26 cellular contexts compared by ENCODE assay signal in genomic region chr3:78879516-78879860, GRCh38.
DNase-seq lines count a peak whose midpoint lies in the region; ATAC-seq and TF ChIP-seq lines count a peak whose summit lies in the region.
"Had no signal": no experiment of that assay in that cellular context is flagged by ENCODE, and none has a peak within 500 bp of the region (broad histone marks: within the 10 kb centered on the region; RNA-seq: fewer than 3 reads in every experiment).

No MANE protein-coding gene starts in this region.

- H3K9me3 ChIP-seq in A673 (ENCODE audit: low read depth, low read length, poor library complexity, severe bottlenecking) = no peaks in the 10 kb centered on the region
- H3K9me3 ChIP-seq in tibial nerve = no peaks in the 10 kb centered on the region
- H3K9me3 ChIP-seq: A549, BLaER1, psoas muscle had no signal

- TF ChIP-seq CTCF in A673 (conservative IDR thresholded peaks at IDR 0.05; ENCODE audit: low read depth, low read length) (no peak), nephron (IDR thresholded peaks at IDR 0.05; ENCODE audit: unreplicated experiment in 3 of 3) (no peak), tibial nerve (IDR thresholded peaks at IDR 0.05) (no peak)

- no TSS peak for BruUV-seq in A673 (replicated peaks; lab: Mats Ljungman, UMichigan)

- intact Hi-C loops in A673 (cut with micrococcal nuclease; ENCODE audit: unreplicated experiment) = no loop called here

- CTCF ChIA-PET in A673 (lab: Charles Lee) = no interaction called here
- CTCF ChIA-PET in HEK293T (lab: Yijun Ruan, JAX) = no interaction called here
- CTCF ChIA-PET in activated CD8-positive, alpha-beta T cell treated with anti-CD3 and anti-CD28 coated beads, Interleukin-2, amount 10 ng/mL, durations not matched to agents 7 days and 5 days (lab: Charles Lee) = no interaction called here

- no peaks in the 10 kb centered on the region for H3K9me3 Mint-ChIP-seq in nephron
- no peaks in the 10 kb centered on the region for H3K9me3 Mint-ChIP-seq in activated CD8-positive, alpha-beta T cell treated with anti-CD3 and anti-CD28 coated beads, Interleukin-2, amount 10 ng/mL, durations not matched to agents 7 days and 5 days (ENCODE audit: insufficient read depth)
- H3K9me3 Mint-ChIP-seq: activated CD4-positive, alpha-beta T cell treated with anti-CD3 and anti-CD28 coated beads, Interleukin-2, amount 10 ng/mL, durations not matched to agents 24 days and 14 days had no signal

- TF ChIP-seq EP300 in tibial nerve (IDR thresholded peaks at IDR 0.05) = no peak

- H3K27me3 Mint-ChIP-seq in nephron (ENCODE audit: low read depth) = no peaks in the 10 kb centered on the region
- no peaks in the 10 kb centered on the region for H3K27me3 Mint-ChIP-seq in activated CD8-positive, alpha-beta T cell treated with anti-CD3 and anti-CD28 coated beads, Interleukin-2, amount 10 ng/mL, durations not matched to agents 7 days and 5 days (ENCODE audit: low read depth)
- H3K27me3 Mint-ChIP-seq: activated CD4-positive, alpha-beta T cell treated with anti-CD3 and anti-CD28 coated beads, Interleukin-2, amount 10 ng/mL, durations not matched to agents 24 days and 14 days; activated naive CD8-positive, alpha-beta T cell; IgD-negative memory B cell; T-helper 17 cell had no signal

- H3K4me3 Mint-ChIP-seq in nephron = no peak overlapping the region
- no peak overlapping the region for H3K4me3 Mint-ChIP-seq in activated CD8-positive, alpha-beta T cell treated with anti-CD3 and anti-CD28 coated beads, Interleukin-2, amount 10 ng/mL, durations not matched to agents 7 days and 5 days
- H3K4me3 Mint-ChIP-seq: activated CD4-positive, alpha-beta T cell treated with anti-CD3 and anti-CD28 coated beads, Interleukin-2, amount 10 ng/mL, durations not matched to agents 24 days and 14 days; activated naive CD8-positive, alpha-beta T cell; activated T-helper 1 cell treated with anti-CD3 and anti-CD28 coated beads, Interleukin-12 subunit alpha, Interleukin-12 subunit beta, Interleukin-2, Interleukin-4 antibody, amounts not matched to agents 30 ng/mL and 10 ng/mL and 1 ng/mL, durations not matched to agents 14 hours and 24 hours and 36 hours; IgD-negative memory B cell; T-helper 17 cell had no signal

- H3K36me3 ChIP-seq in A673 (ENCODE audit: insufficient read depth, low read length, poor library complexity, severe bottlenecking) (no peaks in the 10 kb centered on the region), tibial nerve (no peaks in the 10 kb centered on the region)
- H3K36me3 ChIP-seq: spleen had no signal

- peaks cover 9% of the 10 kb centered on the region for H3K36me3 Mint-ChIP-seq in nephron (ENCODE audit: low read depth)
- no peaks in the 10 kb centered on the region for H3K36me3 Mint-ChIP-seq in activated CD8-positive, alpha-beta T cell treated with anti-CD3 and anti-CD28 coated beads, Interleukin-2, amount 10 ng/mL, durations not matched to agents 7 days and 5 days (ENCODE audit: low read depth)
- H3K36me3 Mint-ChIP-seq: activated naive CD8-positive, alpha-beta T cell; IgD-negative memory B cell had no signal

- WGBS in tibial nerve, 2 donors = 48 to 62% methylated on average over 6 of the region's 6 CpGs

- H3K27ac Mint-ChIP-seq in nephron = peak overlapping the region in 2 of 3 experiments; percentile 9 to 24
- H3K27ac Mint-ChIP-seq in activated CD8-positive, alpha-beta T cell treated with anti-CD3 and anti-CD28 coated beads, Interleukin-2, amount 10 ng/mL, durations not matched to agents 7 days and 5 days = no peak overlapping the region
- H3K27ac Mint-ChIP-seq: activated CD4-positive, alpha-beta T cell treated with anti-CD3 and anti-CD28 coated beads, Interleukin-2, amount 10 ng/mL, durations not matched to agents 24 days and 14 days; activated naive CD8-positive, alpha-beta T cell; activated T-helper 1 cell treated with anti-CD3 and anti-CD28 coated beads, Interleukin-12 subunit alpha, Interleukin-12 subunit beta, Interleukin-2, Interleukin-4 antibody, amounts not matched to agents 30 ng/mL and 10 ng/mL and 1 ng/mL, durations not matched to agents 14 hours and 24 hours and 36 hours; IgD-negative memory B cell; T-helper 17 cell had no signal

- H3K4me1 Mint-ChIP-seq in nephron = peaks cover 25% of the 10 kb centered on the region
- no peaks in the 10 kb centered on the region for H3K4me1 Mint-ChIP-seq in activated CD8-positive, alpha-beta T cell treated with anti-CD3 and anti-CD28 coated beads, Interleukin-2, amount 10 ng/mL, durations not matched to agents 7 days and 5 days (ENCODE audit: low read depth)
- H3K4me1 Mint-ChIP-seq: activated CD4-positive, alpha-beta T cell treated with anti-CD3 and anti-CD28 coated beads, Interleukin-2, amount 10 ng/mL, durations not matched to agents 24 days and 14 days; T-helper 17 cell had no signal

- ATAC-seq in activated CD8-positive, alpha-beta T cell treated with anti-CD3 and anti-CD28 coated beads, Interleukin-2, amount 10 ng/mL, durations not matched to agents 7 days and 5 days = no peak
- ATAC-seq: A549, T-helper 17 cell had no signal

- TF ChIP-seq POLR2A in tibial nerve (IDR thresholded peaks at IDR 0.05) = no peak
- TF ChIP-seq POLR2A in erythroblast (IDR thresholded peaks at IDR 0.05; ENCODE audit: low read length) = no peak

- H3K27me3 ChIP-seq in A673 (replicated peaks; ENCODE audit: insufficient read depth, low read depth, low read length, poor library complexity) (no peaks in the 10 kb centered on the region), tibial nerve (no peaks in the 10 kb centered on the region)
- H3K27me3 ChIP-seq: BLaER1, spleen had no signal

- H3K4me3 ChIP-seq in A673 (ENCODE audit: low read depth, low read length, poor library complexity, severe bottlenecking) (no peak overlapping the region), tibial nerve (no peak overlapping the region)
- H3K4me3 ChIP-seq: A549, BLaER1, psoas muscle, spleen had no signal

- H3K27ac ChIP-seq in A673 (ENCODE audit: low read depth, low read length, poor library complexity, severe bottlenecking) = no peak overlapping the region
- H3K27ac ChIP-seq in tibial nerve = no peak overlapping the region
- H3K27ac ChIP-seq: A549, BLaER1, psoas muscle, spleen had no signal

- H3K4me1 ChIP-seq in A673 (ENCODE audit: insufficient read depth, low read length, poor library complexity, severe bottlenecking) (peaks cover 27% of the 10 kb centered on the region), tibial nerve (peaks cover 0 to 17% (median 5%) of the 10 kb centered on the region in 4 donors)
- H3K4me1 ChIP-seq: BLaER1 had no signal

- DNase-seq in A673 (ENCODE audit: low spot score) = peak; percentile 49
- peak; percentile 24 for DNase-seq in HEK293T (ENCODE audit: extremely low spot score)
- DNase-seq in NCI-H82 treated with DMSO at 0.1 percent for 48 hours (lab: John Stamatoyannopoulos, UW; ENCODE audit: unreplicated experiment) = peak; percentile 53
- DNase-seq in activated CD8-positive, alpha-beta T cell treated with anti-CD3 and anti-CD28 coated beads, Interleukin-2, amount 10 ng/mL, durations not matched to agents 7 days and 5 days = no peak
- DNase-seq in tibial nerve (ENCODE audit: low spot score in 2 of 2) = no peak
- no peak for DNase-seq in erythroblast (lab: John Stamatoyannopoulos, UW)
- no peak for DNase-seq in NK-92 treated with Interleukin-12 subunit alpha and Interleukin-12 subunit beta, amount 100 ng/mL, for 24 hours (lab: John Stamatoyannopoulos, UW)
- DNase-seq: activated CD4-positive, alpha-beta T cell treated with anti-CD3 and anti-CD28 coated beads, Interleukin-2, amount 10 ng/mL, durations not matched to agents 24 days and 14 days; COR-L47; effector CD4-positive, alpha-beta T cell; EL; GOT3; hypothalamus; NCI-H1436; psoas muscle; spleen; stimulated activated CD4-positive, alpha-beta T cell treated with anti-CD3 and anti-CD28 coated beads, Interleukin-4, amount 100 ng/mL, for 1 hour; stimulated activated naive CD4-positive, alpha-beta T cell treated with Interleukin-2 at 50 U/mL for 16 hours; T-helper 17 cell; trophoblast cell had no signal

- POLR2A ChIA-PET in A673 (lab: Charles Lee; ENCODE audit: low non-redundant PET) (no interaction called here), HEK293T (lab: Yijun Ruan, JAX) (no interaction called here)
- POLR2A ChIA-PET in activated CD8-positive, alpha-beta T cell treated with anti-CD3 and anti-CD28 coated beads, Interleukin-2, amount 10 ng/mL, durations not matched to agents 7 days and 5 days (lab: Charles Lee) = no interaction called here

TF ChIP-seq in HEK293T, 16 proteins besides CTCF, POLR2A, EP300 and RAD21:
- peak; percentile 93 for TF ChIP-seq ZNF384 (IDR thresholded peaks at IDR 0.05)
- no peak for TF ChIP-seq LEF1 (IDR thresholded peaks at IDR 0.05; ENCODE audit: borderline replicate concordance)

Comparison
In these comparisons a context has a peak if more than half of its experiments do, and no peak if none do; other contexts are left out.
1. DNase-seq: peak in A673 (single experiment), HEK293T (single experiment) and NCI-H82 treated with DMSO at 0.1 percent for 48 hours (single experiment); none in activated CD8-positive, alpha-beta T cell treated with anti-CD3 and anti-CD28 coated beads, Interleukin-2, amount 10 ng/mL, durations not matched to agents 7 days and 5 days (single experiment), tibial nerve (0 of 2), erythroblast (0 of 2) and NK-92 treated with Interleukin-12 subunit alpha and Interleukin-12 subunit beta, amount 100 ng/mL, for 24 hours (single experiment).